In the genomic region with DNA sequence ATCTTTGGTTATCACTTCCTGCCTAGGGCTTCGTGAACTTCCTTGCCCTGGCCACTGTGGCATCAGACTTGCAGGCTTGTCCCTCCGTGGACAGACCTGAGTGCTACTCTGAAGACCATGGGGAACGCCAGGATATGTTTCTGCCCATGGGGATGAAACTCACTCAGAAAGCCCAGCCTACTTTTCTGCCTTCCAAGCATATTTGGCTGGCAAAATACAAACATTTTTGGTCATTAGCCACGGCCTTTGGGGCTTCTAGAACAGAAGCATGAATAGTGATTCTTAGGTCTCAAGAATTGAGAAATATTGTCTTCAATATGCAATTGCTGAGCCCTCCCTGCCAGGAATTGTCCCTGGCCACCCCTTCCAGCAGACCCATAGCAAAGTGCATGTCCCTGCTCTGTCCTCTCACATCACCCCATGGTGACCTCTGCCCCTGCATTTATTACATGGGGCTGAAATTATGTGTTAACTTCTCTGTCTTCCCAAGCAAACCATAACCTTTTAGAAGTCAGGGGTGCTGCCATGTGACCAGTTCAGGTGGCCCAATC, we compare ENCODE assay signal across 26 cellular contexts.
DNase-seq lines count a peak whose midpoint lies in the region; ATAC-seq and TF ChIP-seq lines count a peak whose summit lies in the region.
"Had no signal": no experiment of that assay in that cellular context is flagged by ENCODE, and none has a peak within 500 bp of the region (broad histone marks: within the 10 kb centered on the region; RNA-seq: fewer than 3 reads in every experiment).

No MANE protein-coding gene starts in this region.

- H3K27ac Mint-ChIP-seq in MCF 10A (ENCODE audit: low read depth, unreplicated experiment) (peak overlapping the region; percentile 29), neural crest cell (ENCODE audit: unreplicated experiment) (peak overlapping the region; percentile 57)
- H3K27ac Mint-ChIP-seq: B cell; CD8-positive, alpha-beta T cell had no signal

- H3K4me1 ChIP-seq in mammary epithelial cell (ENCODE audit: insufficient read depth, low read length) = no peaks in the 10 kb centered on the region
- H3K4me1 ChIP-seq in IMR-90 (ENCODE audit: control insufficient read depth, insufficient read depth, low read length) = peaks cover 5% of the 10 kb centered on the region
- no peaks in the 10 kb centered on the region for H3K4me1 ChIP-seq in effector memory CD4-positive, alpha-beta T cell (ENCODE audit: control insufficient read depth, insufficient read depth, low read length, poor library complexity, severe bottlenecking)
- H3K4me1 ChIP-seq: SJCRH30 had no signal

- H3K4ac ChIP-seq in IMR-90 (ENCODE audit: low read depth, low read length) = no peak overlapping the region

- BruUV-seq in MCF 10A (replicated peaks; lab: Mats Ljungman, UMichigan) = no TSS peak
- no TSS peak for BruUV-seq in mammary epithelial cell (replicated peaks; lab: Mats Ljungman, UMichigan)
- no TSS peak for BruUV-seq in IMR-90 (replicated peaks; lab: Mats Ljungman, UMichigan)

- H4K20me1 ChIP-seq in mammary epithelial cell (ENCODE audit: insufficient read depth, low read length) (no peaks in the 10 kb centered on the region), IMR-90 (ENCODE audit: insufficient read depth, low read length) (no peaks in the 10 kb centered on the region)

- TF ChIP-seq POLR2A in IMR-90 (IDR thresholded peaks at IDR 0.05; ENCODE audit: low read depth, low read length) = no peak

- H3K9ac ChIP-seq in mammary epithelial cell (ENCODE audit: insufficient read depth, low read length) (no peak overlapping the region), IMR-90 (ENCODE audit: low read depth, low read length) (no peak overlapping the region)

- peak; percentile 48 for ATAC-seq in IMR-90 (ENCODE audit: low read depth)
- ATAC-seq in GM21786 (IDR thresholded peaks at IDR 0.05; ENCODE audit: unreplicated experiment) = no peak
- ATAC-seq: CD8-positive, alpha-beta T cell; HCT116; K562; SK-N-SH treated with all-trans-retinoic acid at 6 μM for 48 hours had no signal

- no peak overlapping the region for H4K91ac ChIP-seq in IMR-90 (ENCODE audit: insufficient read depth, low read depth, low read length)

- TF ChIP-seq CTCF in MCF 10A (IDR thresholded peaks at IDR 0.05; ENCODE audit: unreplicated experiment) (no peak), mammary epithelial cell (conservative IDR thresholded peaks at IDR 0.05 in 1 of 2, IDR thresholded peaks at IDR 0.05 in 1 of 2; ENCODE audit: extremely low read depth in 1 of 2, insufficient read depth in 1 of 2, low read depth in 1 of 2, low read length in 2 of 2) (no peak), AG10803 (conservative IDR thresholded peaks at IDR 0.05; ENCODE audit: low read length) (no peak), IMR-90 (conservative IDR thresholded peaks at IDR 0.05; ENCODE audit: low read depth, low read length) (no peak), neural crest cell (conservative IDR thresholded peaks at IDR 0.05) (no peak)

- CTCF ChIA-PET in MCF 10A (lab: Yijun Ruan, JAX) = interaction anchor here (0.5 kb wide), 1 partner anchor 158 kb away, joined by 3 read pairs; no protein-coding TSS in a partner anchor
- CTCF ChIA-PET in mammary epithelial cell (lab: Charles Lee; ENCODE audit: low non-redundant PET) = no interaction called here
- CTCF ChIA-PET in IMR-90 (lab: Yijun Ruan, JAX) = no interaction called here

- H2AK9ac ChIP-seq in IMR-90 (replicated peaks; ENCODE audit: low read depth, low read length, poor library complexity) = no peak overlapping the region

- H3K4me1 Mint-ChIP-seq in MCF 10A (ENCODE audit: insufficient read depth, unreplicated experiment) (no peaks in the 10 kb centered on the region), neural crest cell (no peaks in the 10 kb centered on the region)
- H3K4me1 Mint-ChIP-seq: B cell had no signal

- H3K4me3 ChIP-seq in mammary epithelial cell (replicated peaks in 1 of 3; ENCODE audit: insufficient read depth in 1 of 3, low read depth in 2 of 3, low read length in 3 of 3) (no peak overlapping the region), AG10803 (ENCODE audit: low read length) (no peak overlapping the region), IMR-90 (ENCODE audit: insufficient read depth, low read depth, low read length) (no peak overlapping the region)
- H3K4me3 ChIP-seq in effector memory CD4-positive, alpha-beta T cell (ENCODE audit: insufficient read depth, low read depth, low read length, poor library complexity, severe bottlenecking) = no peak overlapping the region
- H3K4me3 ChIP-seq: K562, MG63, SJCRH30 had no signal

- H3K9me3 ChIP-seq in mammary epithelial cell (replicated peaks; ENCODE audit: insufficient read depth, low read length) (no peaks in the 10 kb centered on the region), IMR-90 (ENCODE audit: control insufficient read depth, insufficient read depth, low read length) (no peaks in the 10 kb centered on the region)
- H3K9me3 ChIP-seq in effector memory CD4-positive, alpha-beta T cell (ENCODE audit: control insufficient read depth, low read length) = no peaks in the 10 kb centered on the region
- H3K9me3 ChIP-seq: Caco-2, MG63, SJCRH30 had no signal

- no peaks in the 10 kb centered on the region for H3K36me3 Mint-ChIP-seq in MCF 10A (ENCODE audit: insufficient read depth, unreplicated experiment)
- no peaks in the 10 kb centered on the region for H3K36me3 Mint-ChIP-seq in neural crest cell (ENCODE audit: low read depth)
- H3K36me3 Mint-ChIP-seq: CD8-positive, alpha-beta T cell had no signal

- DNase-seq in MCF 10A (ENCODE audit: unreplicated experiment) = no peak
- DNase-seq in mammary epithelial cell = no peak
- peak; percentile 65 for DNase-seq in AG10803 (ENCODE audit: low read depth)
- DNase-seq in IMR-90 = no peak
- DNase-seq in neural crest cell (ENCODE audit: low read depth, low spot score) = no peak
- DNase-seq in activated CD4-positive, alpha-beta T cell treated with anti-CD3 and anti-CD28 coated beads for 4 hours = no peak
- DNase-seq in effector memory CD4-positive, alpha-beta T cell = no peak
- DNase-seq: ACHN; Caco-2; CD8-positive, alpha-beta T cell; DMS79 treated with DMSO at 0.1 percent for 48 hours; MG63; NCI-H1105 treated with DMSO at 0.1 percent for 48 hours; NCI-H146; NCI-H1930; NCI-H2107; NCI-H524; NCI-H774; SJCRH30 had no signal

- no peaks in the 10 kb centered on the region for H3K27me3 Mint-ChIP-seq in MCF 10A (ENCODE audit: insufficient read depth, unreplicated experiment)
- H3K27me3 Mint-ChIP-seq in neural crest cell (ENCODE audit: low read depth) = no peaks in the 10 kb centered on the region
- H3K27me3 Mint-ChIP-seq: B cell had no signal

- H2BK120ac ChIP-seq in IMR-90 (ENCODE audit: low read depth, low read length) = no peak overlapping the region

- peak overlapping the region; percentile 12; the same call in 1 of the 2 replicates for H3K18ac ChIP-seq in IMR-90 (ENCODE audit: low read depth, low read length)

- H3K4me2 ChIP-seq in mammary epithelial cell (ENCODE audit: insufficient read depth, low read depth, low read length) (no peak overlapping the region), IMR-90 (ENCODE audit: low read depth, low read length) (no peak overlapping the region)

- H3K27me3 ChIP-seq in mammary epithelial cell (ENCODE audit: insufficient read depth, low read length) (no peaks in the 10 kb centered on the region), IMR-90 (ENCODE audit: control insufficient read depth, insufficient read depth, low read length) (no peaks in the 10 kb centered on the region)
- H3K27me3 ChIP-seq in effector memory CD4-positive, alpha-beta T cell (replicated peaks; ENCODE audit: control insufficient read depth, insufficient read depth, low read length, poor library complexity, severe bottlenecking) = no peaks in the 10 kb centered on the region
- H3K27me3 ChIP-seq: MG63, SJCRH30 had no signal

- in situ Hi-C loops in mammary epithelial cell (cut with MboI; ENCODE audit: low sequenced_read_pairs in 2 of 2) (no loop called here), IMR-90 (cut with MboI; ENCODE audit: low sequenced_read_pairs) (no loop called here)

- no peak for TF ChIP-seq RAD21 in IMR-90 (IDR thresholded peaks at IDR 0.05; ENCODE audit: low read length)

- no peak overlapping the region for H4K8ac ChIP-seq in IMR-90 (ENCODE audit: low read depth in 2 of 2, low read length in 2 of 2)

- H3K4me3 Mint-ChIP-seq in MCF 10A (ENCODE audit: unreplicated experiment) = no peak overlapping the region
- no peak overlapping the region for H3K4me3 Mint-ChIP-seq in neural crest cell
- H3K4me3 Mint-ChIP-seq: B cell; CD8-positive, alpha-beta T cell had no signal

- H3K9me1 ChIP-seq in IMR-90 (ENCODE audit: insufficient read depth, low read length) = peaks cover 4% of the 10 kb centered on the region; the same call in 1 of the 2 replicates

- no peaks in the 10 kb centered on the region for H3K36me3 ChIP-seq in mammary epithelial cell (ENCODE audit: insufficient read depth, low read length)
- H3K36me3 ChIP-seq in IMR-90 (ENCODE audit: control insufficient read depth, insufficient read depth, low read length) = no peaks in the 10 kb centered on the region
- H3K36me3 ChIP-seq in effector memory CD4-positive, alpha-beta T cell (ENCODE audit: control insufficient read depth, insufficient read depth, low read length) = no peaks in the 10 kb centered on the region
- H3K36me3 ChIP-seq: MG63, SJCRH30 had no signal

- dilution Hi-C loops in mammary epithelial cell (cut with HindIII; ENCODE audit: low sequenced_read_pairs) = no loop called here
- dilution Hi-C loops in IMR-90 (cut with HindIII; ENCODE audit: low sequenced_read_pairs, unreplicated experiment) = no loop called here

- H2AFZ ChIP-seq in mammary epithelial cell (ENCODE audit: low read depth, low read length) = no peak overlapping the region
- H2AFZ ChIP-seq in IMR-90 (replicated peaks; ENCODE audit: low read length, poor library complexity) = no peak overlapping the region

- no peak overlapping the region for H3K23ac ChIP-seq in IMR-90 (ENCODE audit: low read depth, low read length)

- intact Hi-C loops in MCF 10A (cut with micrococcal nuclease) (no loop called here), mammary epithelial cell (cut with micrococcal nuclease) (no loop called here), IMR-90 (cut with micrococcal nuclease) (no loop called here)

- no peak overlapping the region for H3K14ac ChIP-seq in IMR-90 (replicated peaks; ENCODE audit: low read depth, low read length)

- H2BK5ac ChIP-seq in IMR-90 (ENCODE audit: low read depth, low read length, poor library complexity, severe bottlenecking) = no peak overlapping the region

- H3K79me1 ChIP-seq in IMR-90 (ENCODE audit: low read depth in 1 of 2, low read length in 2 of 2) = no peaks in the 10 kb centered on the region

- POLR2A ChIA-PET in MCF 10A (lab: Yijun Ruan, JAX) = interaction anchor here (0.8 to 1.3 kb wide), 2 partner anchors 8 to 23 kb away, joined by 3 to 4 read pairs; no protein-coding TSS in a partner anchor
- POLR2A ChIA-PET in IMR-90 (lab: Charles Lee; ENCODE audit: unreplicated experiment) = no interaction called here

- H3K56ac ChIP-seq in IMR-90 (ENCODE audit: extremely low read depth, insufficient read depth, low read length) = no peak overlapping the region

- no peak overlapping the region for H4K5ac ChIP-seq in IMR-90 (ENCODE audit: low read depth, low read length)

- H2BK20ac ChIP-seq in IMR-90 (ENCODE audit: low read depth, low read length) = no peak overlapping the region

- WGBS in mammary epithelial cell (ENCODE audit: low coverage, missing lambda C conversion rate) = 64% methylated on average over 4 of the region's 4 CpGs
- WGBS in IMR-90 (ENCODE audit: extremely low coverage in 2 of 2, insufficient read length in 1 of 2), 2 experiments = no CpG with 5 or more reads among the region's 4 CpGs

- no peaks in the 10 kb centered on the region for H3K79me2 ChIP-seq in mammary epithelial cell (ENCODE audit: insufficient read depth, low read length)

- no peaks in the 10 kb centered on the region for H3K9me3 Mint-ChIP-seq in MCF 10A (ENCODE audit: unreplicated experiment)
- H3K9me3 Mint-ChIP-seq in neural crest cell = no peaks in the 10 kb centered on the region
- H3K9me3 Mint-ChIP-seq: CD8-positive, alpha-beta T cell had no signal

- H2BK15ac ChIP-seq in IMR-90 (ENCODE audit: low read depth, low read length) = peak overlapping the region; percentile 25; the same call in 1 of the 3 replicates

- H2AK5ac ChIP-seq in IMR-90 (ENCODE audit: low read depth, low read length) = no peak overlapping the region

- H3K27ac ChIP-seq in mammary epithelial cell (ENCODE audit: insufficient read depth, low read depth, low read length) (no peak overlapping the region), IMR-90 (ENCODE audit: insufficient read depth, low read length) (no peak overlapping the region)
- H3K27ac ChIP-seq in effector memory CD4-positive, alpha-beta T cell (ENCODE audit: insufficient read depth, low read length, poor library complexity, severe bottlenecking) = no peak overlapping the region
- H3K27ac ChIP-seq: 22Rv1, C4-2B, SJCRH30 had no signal
